8 cellular contexts compared by ENCODE assay signal in the genomic region with DNA sequence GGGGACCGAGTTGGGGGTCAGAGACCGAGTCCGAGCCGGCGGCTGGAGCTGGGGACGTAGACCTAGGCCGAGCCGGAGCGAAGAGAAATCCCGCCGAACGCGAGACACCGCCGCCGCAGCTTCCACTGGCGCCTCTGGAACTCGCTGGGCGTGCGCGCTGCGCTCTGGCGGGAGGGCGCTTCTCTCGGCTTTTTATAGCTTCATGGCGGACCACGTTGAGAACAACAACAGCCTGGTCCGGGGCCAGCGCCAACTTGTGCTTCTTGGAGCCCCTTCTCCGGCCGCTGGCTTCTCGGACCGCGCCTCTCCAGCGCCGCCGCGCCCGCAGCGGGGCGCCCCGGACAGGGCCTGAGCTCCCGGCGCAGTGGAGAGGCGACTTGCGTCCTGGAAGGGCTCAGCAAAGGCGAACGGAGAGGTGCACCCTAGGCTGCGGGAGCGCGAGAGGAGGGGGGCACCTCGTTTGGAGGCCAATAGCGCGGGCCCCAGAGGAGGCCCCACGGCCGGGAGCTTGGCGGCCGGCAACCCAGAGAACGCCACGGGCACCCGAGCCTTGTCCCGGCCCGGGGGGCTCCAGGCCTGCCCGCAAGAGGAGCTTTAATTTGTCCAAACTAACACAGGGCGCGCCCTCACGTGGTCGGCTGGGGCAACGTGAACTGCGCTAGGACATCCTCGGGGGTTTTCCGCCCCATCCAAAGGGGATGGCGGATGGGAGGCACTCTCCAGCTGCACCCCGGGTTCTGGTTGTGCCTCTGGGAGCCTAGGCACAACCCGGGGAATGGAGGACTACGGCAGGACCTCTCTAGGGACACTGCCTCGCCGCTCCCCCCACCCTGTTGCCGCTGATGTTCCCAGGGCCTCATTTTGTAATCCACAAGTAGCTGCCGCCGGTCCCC. TPM values are rescaled to one million over a fixed set of nuclear protein-coding genes. Genes with fewer than 3 reads are reported as not detected.
DNase-seq lines count a peak whose midpoint lies in the region; ATAC-seq lines count a peak whose summit lies in the region.

No MANE protein-coding gene starts in this region.

- H4K5ac ChIP-seq in mesendoderm (ENCODE audit: low read length): no peak overlapping the region

- peaks cover 3% of the 10 kb centered on the region for H3K79me2 ChIP-seq in mesendoderm (ENCODE audit: control insufficient read depth, insufficient read depth, low read length)

- no peaks in the 10 kb centered on the region for H3K27me3 ChIP-seq in effector memory CD4-positive, alpha-beta T cell (replicated peaks; ENCODE audit: control insufficient read depth, insufficient read depth, low read length, poor library complexity, severe bottlenecking)
- no peaks in the 10 kb centered on the region for H3K27me3 ChIP-seq in mesendoderm (ENCODE audit: insufficient read depth, low read length, poor library complexity)

- H3K9ac ChIP-seq in mesendoderm (ENCODE audit: low read length): peak overlapping the region; percentile 74

- H2BK120ac ChIP-seq in mesendoderm (ENCODE audit: low read depth, low read length): no peak overlapping the region

- H3K27ac ChIP-seq in effector memory CD4-positive, alpha-beta T cell (ENCODE audit: insufficient read depth, low read length, poor library complexity, severe bottlenecking): peak overlapping the region; percentile 81
- no peak overlapping the region for H3K27ac ChIP-seq in mesendoderm (ENCODE audit: low read depth, low read length)

- DNase-seq in NCI-H2029 (lab: John Stamatoyannopoulos, UW) (peak; percentile 43), NCI-H2029 treated with DMSO at 0.1 percent for 48 hours (lab: John Stamatoyannopoulos, UW) (no peak), NCI-H82 treated with DMSO at 0.1 percent for 48 hours (lab: John Stamatoyannopoulos, UW; ENCODE audit: unreplicated experiment) (peak; percentile 60), mesendoderm (peak; percentile 90)
- peak; percentile 71 to 79 for DNase-seq in activated CD8-positive, alpha-beta memory T cell treated with anti-CD3 and anti-CD28 coated beads for 4 hours (ENCODE audit: low read depth in 2 of 2)
- DNase-seq in effector memory CD4-positive, alpha-beta T cell: peak; percentile 72 to 83 (median 79)
- DNase-seq in stimulated activated CD8-positive, alpha-beta memory T cell treated with anti-CD3 and anti-CD28 coated beads, Interleukin-15, amount 100 ng/mL, for 1 hour (ENCODE audit: low read depth): peak; percentile 89

- H2BK5ac ChIP-seq in mesendoderm (ENCODE audit: low read length): no peak overlapping the region

- WGBS in mesendoderm (ENCODE audit: extremely low coverage, insufficient coverage, low lambda C conversion rate): no CpG with 5 or more reads among the region's 81 CpGs

- H2BK15ac ChIP-seq in mesendoderm (replicated peaks; ENCODE audit: low read depth): no peak overlapping the region

- peak overlapping the region; percentile 93 for H3K56ac ChIP-seq in mesendoderm (ENCODE audit: low read length)

- H3K4me1 ChIP-seq in effector memory CD4-positive, alpha-beta T cell (ENCODE audit: control insufficient read depth, insufficient read depth, low read length, poor library complexity, severe bottlenecking): peaks cover 16% of the 10 kb centered on the region
- peaks cover 4% of the 10 kb centered on the region for H3K4me1 ChIP-seq in mesendoderm (ENCODE audit: control insufficient read depth, low read depth, low read length)

- no peak overlapping the region for H2AK5ac ChIP-seq in mesendoderm (ENCODE audit: low read length)

- H3K4ac ChIP-seq in mesendoderm (ENCODE audit: low read depth, low read length): peak overlapping the region; percentile 85

- no peak overlapping the region for H3K23ac ChIP-seq in mesendoderm (ENCODE audit: low read length)

- H4K8ac ChIP-seq in mesendoderm (ENCODE audit: low read depth, low read length): no peak overlapping the region

- peaks cover 5% of the 10 kb centered on the region for H3K79me1 ChIP-seq in mesendoderm (ENCODE audit: low read length)

- H3K4me2 ChIP-seq in mesendoderm (ENCODE audit: low read length): peak overlapping the region; percentile 51

- H3K9me3 ChIP-seq in effector memory CD4-positive, alpha-beta T cell (ENCODE audit: control insufficient read depth, low read length): no peaks in the 10 kb centered on the region

- peak; percentile 44 for ATAC-seq in HG03432 (IDR thresholded peaks at IDR 0.05; ENCODE audit: unreplicated experiment)

- peak overlapping the region; percentile 94 for H3K4me3 ChIP-seq in effector memory CD4-positive, alpha-beta T cell (ENCODE audit: insufficient read depth, low read depth, low read length, poor library complexity, severe bottlenecking)
- peak overlapping the region; percentile 61 for H3K4me3 ChIP-seq in mesendoderm (ENCODE audit: low read length)

- peak overlapping the region; percentile 76 for H3K18ac ChIP-seq in mesendoderm (ENCODE audit: low read length)

- no peaks in the 10 kb centered on the region for H3K36me3 ChIP-seq in effector memory CD4-positive, alpha-beta T cell (ENCODE audit: control insufficient read depth, insufficient read depth, low read length)
- H3K36me3 ChIP-seq in mesendoderm (ENCODE audit: control insufficient read depth, insufficient read depth, low read length): peaks cover 4% of the 10 kb centered on the region

RNA-seq across cellular contexts. Expression of gene HMCES, which starts 37.7 kb away (rescaled TPM):
- 25.1 TPM for polyA plus RNA-seq in mesendoderm (2013, experiment 1 of 2)
- polyA plus RNA-seq in mesendoderm (2013, experiment 2 of 2): 25.3 TPM
